ENCODE assay signal across 24 cellular contexts in the genomic region with DNA sequence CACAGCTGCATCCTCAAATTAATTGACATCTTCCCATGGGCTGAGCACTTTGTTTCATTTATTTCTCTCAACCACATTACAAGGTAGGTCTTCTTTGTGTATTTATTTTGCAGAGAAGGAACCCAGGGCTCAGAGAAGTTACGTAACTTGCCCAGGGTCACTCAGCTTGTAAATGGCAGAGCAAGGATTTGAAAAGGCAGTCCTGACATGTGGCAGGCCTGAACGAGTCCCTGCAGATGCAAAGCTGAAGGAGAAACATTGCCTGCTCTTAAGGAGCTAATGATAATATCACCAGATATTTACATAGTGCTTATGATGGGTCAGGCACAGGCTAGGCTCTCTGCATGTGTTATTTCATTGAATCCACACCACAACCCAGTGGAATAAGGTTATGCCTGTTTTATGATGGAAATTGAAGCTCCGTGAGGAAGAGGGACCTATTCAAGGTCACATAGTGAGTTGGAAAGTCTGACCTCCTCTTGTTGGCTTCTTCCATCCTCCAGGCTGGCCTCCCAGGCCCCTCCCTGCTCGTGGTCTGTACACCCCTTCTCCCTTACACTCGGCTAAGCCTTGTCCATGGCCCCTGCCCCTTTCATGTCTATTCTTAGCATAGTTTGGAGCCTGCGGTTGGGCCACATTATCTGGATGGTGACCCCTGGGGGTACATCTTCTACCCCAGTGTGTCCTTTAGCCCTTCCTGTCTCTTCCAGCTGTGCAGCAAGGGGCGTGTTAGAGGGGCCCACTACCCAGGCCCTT.
"Had no signal": no experiment of that assay in that cellular context is flagged by ENCODE, and none has a peak within 500 bp of the region (broad histone marks: within the 10 kb centered on the region; RNA-seq: fewer than 3 reads in every experiment).

No MANE protein-coding gene starts in this region.

- H3K27me3 Mint-ChIP-seq: activated CD4-positive, alpha-beta memory T cell treated with anti-CD3 and anti-CD28 coated beads for 36 hours; activated CD8-positive, alpha-beta memory T cell treated with anti-CD3 and anti-CD28 coated beads, Interleukin-2, amount 10 ng/mL, durations not matched to agents 7 days and 5 days; type B pancreatic cell had no signal

- H3K9me3 ChIP-seq: adrenal gland, gastroesophageal sphincter, neutrophil, suprapubic skin had no signal

- H3K36me3 Mint-ChIP-seq: activated CD4-positive, alpha-beta memory T cell treated with anti-CD3 and anti-CD28 coated beads for 36 hours; activated CD8-positive, alpha-beta memory T cell treated with anti-CD3 and anti-CD28 coated beads, Interleukin-2, amount 10 ng/mL, durations not matched to agents 7 days and 5 days; naive B cell; type B pancreatic cell had no signal

- DNase-seq: activated CD4-positive, alpha-beta memory T cell treated with anti-CD3 and anti-CD28 coated beads for 36 hours; activated CD4-positive, alpha-beta T cell treated with anti-CD3 and anti-CD28 coated beads for 1 hour; activated CD8-positive, alpha-beta memory T cell treated with anti-CD3 and anti-CD28 coated beads, Interleukin-2, amount 10 ng/mL, durations not matched to agents 7 days and 5 days; activated naive CD4-positive, alpha-beta T cell treated with anti-CD3 and anti-CD28 coated beads, Interleukin-2, amount 50 U/mL, for 16 hours; activated T-cell treated with anti-CD3 and anti-CD28 coated beads, Interleukin-2, amount 50 U/mL, for 1 hour; adrenal gland; caudate nucleus; effector memory CD8-positive, alpha-beta T cell; left colon; naive B cell; stimulated activated CD4-positive, alpha-beta T cell treated with anti-CD3 and anti-CD28 coated beads, Interleukin-15, amount 100 ng/mL, for 24 hours; stimulated activated CD4-positive, alpha-beta T cell treated with anti-CD3 and anti-CD28 coated beads, Interleukin-4, amount 100 ng/mL, for 1 hour; stimulated activated naive CD4-positive, alpha-beta T cell; T-helper 9 cell had no signal

- H3K4me1 Mint-ChIP-seq: activated CD8-positive, alpha-beta memory T cell treated with anti-CD3 and anti-CD28 coated beads, Interleukin-2, amount 10 ng/mL, durations not matched to agents 7 days and 5 days; naive B cell had no signal

- ATAC-seq: activated CD8-positive, alpha-beta memory T cell treated with anti-CD3 and anti-CD28 coated beads, Interleukin-2, amount 10 ng/mL, durations not matched to agents 7 days and 5 days; effector memory CD8-positive, alpha-beta T cell; gastroesophageal sphincter; left colon had no signal

- H3K9me3 Mint-ChIP-seq: activated CD4-positive, alpha-beta memory T cell treated with anti-CD3 and anti-CD28 coated beads for 36 hours; activated T-helper 2 cell treated with anti-CD3 and anti-CD28 coated beads, Interferon-gamma antibody, Interleukin-2, Interleukin-4, amounts not matched to agents 10 μg/mL and 5 μg/mL and 100 μg/mL, durations not matched to agents 14 hours and 24 hours and 36 hours; effector memory CD8-positive, alpha-beta T cell; naive B cell; type B pancreatic cell had no signal

- FAIRE-seq: colon, islet of Langerhans had no signal

- H3K27ac ChIP-seq: adrenal gland, epithelial cell of prostate, gastroesophageal sphincter, neutrophil, SK-N-MC, skin epidermis, suprapubic skin had no signal

- H3K4me1 ChIP-seq: adrenal gland, gastroesophageal sphincter, suprapubic skin had no signal

- H3K27me3 ChIP-seq: adrenal gland, gastroesophageal sphincter, neutrophil, suprapubic skin had no signal

- H3K4me3 ChIP-seq: adrenal gland, gastroesophageal sphincter, SK-N-MC, skin epidermis, suprapubic skin had no signal

- H3K36me3 ChIP-seq: adrenal gland, gastroesophageal sphincter, neutrophil, suprapubic skin had no signal

- H3K27ac Mint-ChIP-seq: activated CD4-positive, alpha-beta memory T cell treated with anti-CD3 and anti-CD28 coated beads for 36 hours; activated CD8-positive, alpha-beta memory T cell treated with anti-CD3 and anti-CD28 coated beads, Interleukin-2, amount 10 ng/mL, durations not matched to agents 7 days and 5 days; activated T-helper 2 cell treated with anti-CD3 and anti-CD28 coated beads, Interferon-gamma antibody, Interleukin-2, Interleukin-4, amounts not matched to agents 10 μg/mL and 5 μg/mL and 100 μg/mL, durations not matched to agents 14 hours and 24 hours and 36 hours; effector memory CD8-positive, alpha-beta T cell; naive B cell; type B pancreatic cell had no signal

- H3K4me3 Mint-ChIP-seq: activated CD4-positive, alpha-beta memory T cell treated with anti-CD3 and anti-CD28 coated beads for 36 hours; activated CD8-positive, alpha-beta memory T cell treated with anti-CD3 and anti-CD28 coated beads, Interleukin-2, amount 10 ng/mL, durations not matched to agents 7 days and 5 days; effector memory CD8-positive, alpha-beta T cell; naive B cell; type B pancreatic cell had no signal
